In genomic region chr20:48737463-48738093, GRCh38 we compare ENCODE assay signal across 10 cellular contexts.
DNase-seq lines count a peak whose midpoint lies in the region; ATAC-seq, FAIRE-seq and TF ChIP-seq lines count a peak whose summit lies in the region.
"Had no signal": no experiment of that assay in that cellular context is flagged by ENCODE, and none has a peak within 500 bp of the region (broad histone marks: within the 10 kb centered on the region; RNA-seq: fewer than 3 reads in every experiment).

No MANE protein-coding gene starts in this region.

- no peak overlapping the region for H2AFZ ChIP-seq in H1 (ENCODE audit: low read length)

- intact Hi-C loops in activated CD4-positive, alpha-beta T cell treated with anti-CD3 and anti-CD28 coated beads for 36 hours (cut with DNase I, micrococcal nuclease) = loop anchor here in 1 of 2 experiments (2.0 to 5.0 kb wide), 2 partner anchors 23 to 45 kb away; no protein-coding TSS in a partner anchor
- intact Hi-C loops in activated B cell treated with CpG ODN at 0.5 μM for 24 hours (cut with micrococcal nuclease) = loop anchor here (1.0 to 2.0 kb wide), 2 partner anchors 15 to 23 kb away; no protein-coding TSS in a partner anchor

- CTCF ChIA-PET in activated CD4-positive, alpha-beta T cell treated with anti-CD3 and anti-CD28 coated beads for 36 hours (lab: Charles Lee) = interaction anchor here (0.6 to 2.2 kb wide), 3 partner anchors 13 to 148 kb away, joined by 6 to 8 read pairs (median 6); no protein-coding TSS in a partner anchor
- CTCF ChIA-PET in activated B cell treated with CpG ODN at 0.5 μM for 24 hours (lab: Charles Lee) (interaction anchor here (2.6 kb wide), 1 partner anchor 167 kb away, joined by 12 read pairs; no protein-coding TSS in a partner anchor), H1 (lab: Charles Lee; ENCODE audit: partially characterized antibody) (interaction anchor here (1.0 to 1.7 kb wide), 3 partner anchors 36 to 167 kb away, joined by 3 to 6 read pairs (median 4); no protein-coding TSS in a partner anchor)

- no peaks in the 10 kb centered on the region for H3K36me3 ChIP-seq in H1 (ENCODE audit: control insufficient read depth in 2 of 4, insufficient read depth in 4 of 4, low read length in 3 of 4)

- no peak for TF ChIP-seq RAD21 in H1 (IDR thresholded peaks at IDR 0.05 in 1 of 2, conservative IDR thresholded peaks at IDR 0.05 in 1 of 2; ENCODE audit: low read depth in 2 of 2, low read length in 2 of 2)

- no peak overlapping the region for H4K8ac ChIP-seq in H1 (ENCODE audit: extremely low read depth, insufficient read depth, low read length)

- peak overlapping the region; percentile 88 for H3K27ac Mint-ChIP-seq in activated CD4-positive, alpha-beta T cell treated with anti-CD3 and anti-CD28 coated beads for 36 hours
- H3K27ac Mint-ChIP-seq in activated B cell treated with CpG ODN at 0.5 μM for 24 hours = peak overlapping the region; percentile 83

- H3K14ac ChIP-seq in H1 (ENCODE audit: insufficient read length) = no peak overlapping the region

- no peaks in the 10 kb centered on the region for H3K27me3 Mint-ChIP-seq in activated CD4-positive, alpha-beta T cell treated with anti-CD3 and anti-CD28 coated beads for 36 hours
- H3K27me3 Mint-ChIP-seq in activated B cell treated with CpG ODN at 0.5 μM for 24 hours = no peaks in the 10 kb centered on the region

- peaks cover 0 to 3% (median 0%) of the 10 kb centered on the region in 4 experiments; a peak in 3 of 7 replicates for H3K4me1 ChIP-seq in H1 (replicated peaks in 1 of 4; ENCODE audit: control insufficient read depth in 3 of 4, insufficient read depth in 4 of 4, low read length in 3 of 4)

- peaks cover 28% of the 10 kb centered on the region for H3K36me3 Mint-ChIP-seq in activated CD4-positive, alpha-beta T cell treated with anti-CD3 and anti-CD28 coated beads for 36 hours (ENCODE audit: low read depth)
- H3K36me3 Mint-ChIP-seq in activated B cell treated with CpG ODN at 0.5 μM for 24 hours (ENCODE audit: low read depth) = peaks cover 67% of the 10 kb centered on the region

- H3K4me3 ChIP-seq in H1 (ENCODE audit: extremely low read depth in 1 of 4, insufficient read depth in 2 of 4, low read depth in 3 of 4, low read length in 4 of 4) = no peak overlapping the region

- H3K23ac ChIP-seq in H1 (ENCODE audit: insufficient read length) = no peak overlapping the region

- no peaks in the 10 kb centered on the region for H3K79me1 ChIP-seq in H1 (ENCODE audit: low read depth, low read length)

- H3K18ac ChIP-seq in H1 (ENCODE audit: extremely low read depth, low read length) = no peak overlapping the region

- H3K4me1 Mint-ChIP-seq in activated CD4-positive, alpha-beta T cell treated with anti-CD3 and anti-CD28 coated beads for 36 hours = peaks cover 41% of the 10 kb centered on the region
- peaks cover 59% of the 10 kb centered on the region for H3K4me1 Mint-ChIP-seq in activated B cell treated with CpG ODN at 0.5 μM for 24 hours

- TF ChIP-seq POLR2A in H1 (IDR thresholded peaks at IDR 0.05; ENCODE audit: control extremely low read depth in 1 of 2, low read depth in 2 of 2, low read length in 2 of 2) = no peak

- no peak overlapping the region for H2BK12ac ChIP-seq in H1 (ENCODE audit: low read depth, low read length)

- no peak overlapping the region for H4K91ac ChIP-seq in H1 (replicated peaks; ENCODE audit: insufficient read length, low read length)

- H3K4ac ChIP-seq in H1 (replicated peaks; ENCODE audit: insufficient read length, low read depth, low read length) = no peak overlapping the region

- no peak overlapping the region for H2BK15ac ChIP-seq in H1 (ENCODE audit: low read length)

- no peak for TF ChIP-seq EP300 in H1 (IDR thresholded peaks at IDR 0.05; ENCODE audit: borderline replicate concordance in 1 of 2, low read depth in 2 of 2, low read length in 2 of 2)

- no peaks in the 10 kb centered on the region for H3K79me2 ChIP-seq in H1 (ENCODE audit: control insufficient read depth in 1 of 2, insufficient read depth in 2 of 2, low read length in 2 of 2)

- no peaks in the 10 kb centered on the region for H3K9me3 ChIP-seq in H1 (ENCODE audit: insufficient read depth in 2 of 2, low read depth in 1 of 2, low read length in 1 of 2)

- TF ChIP-seq CTCF in activated B cell treated with CpG ODN at 0.5 μM for 24 hours (IDR thresholded peaks at IDR 0.05) = no peak
- no peak for TF ChIP-seq CTCF in H1 (IDR thresholded peaks at IDR 0.05; ENCODE audit: control extremely low read depth in 1 of 3, insufficient read depth in 1 of 3, low read depth in 1 of 3, low read length in 3 of 3)

- no peak overlapping the region for H2BK5ac ChIP-seq in H1 (ENCODE audit: low read depth, low read length)

- no peak overlapping the region for H4K5ac ChIP-seq in H1 (ENCODE audit: insufficient read length, low read depth, low read length)

- H3K56ac ChIP-seq in H1 (replicated peaks; ENCODE audit: insufficient read length, low read depth, low read length) = no peak overlapping the region

- H2BK120ac ChIP-seq in H1 (replicated peaks; ENCODE audit: low read depth, low read length) = no peak overlapping the region

- no peak for FAIRE-seq in H1 (lab: Jason Lieb, UNC)
- FAIRE-seq: A204.1 had no signal

- H3K4me3 Mint-ChIP-seq in activated CD4-positive, alpha-beta T cell treated with anti-CD3 and anti-CD28 coated beads for 36 hours = no peak overlapping the region
- no peak overlapping the region for H3K4me3 Mint-ChIP-seq in activated B cell treated with CpG ODN at 0.5 μM for 24 hours

- no peak overlapping the region for H2AK5ac ChIP-seq in H1 (ENCODE audit: low read depth, low read length)

- no peak for DNase-seq in activated CD4-positive, alpha-beta T cell treated with anti-CD3 and anti-CD28 coated beads for 36 hours
- no peak for DNase-seq in activated CD4-positive, alpha-beta T cell treated with anti-CD3 and anti-CD28 coated beads, Interleukin-2, amount 50 U/mL, for 48 hours
- DNase-seq in activated B cell treated with CpG ODN at 0.5 μM for 24 hours (no peak), H1 (ENCODE audit: low read depth in 1 of 2, low spot score in 2 of 2) (no peak), occipital lobe (lab: John Stamatoyannopoulos, UW) (peak; percentile 45), glomerular visceral epithelial cell (ENCODE audit: extremely low spot score) (no peak), A172 (ENCODE audit: low spot score) (no peak), COLO829 (ENCODE audit: low spot score) (no peak)
- DNase-seq: erythroblast had no signal

- H2BK20ac ChIP-seq in H1 (ENCODE audit: low read length) = no peak overlapping the region

- H3K27ac ChIP-seq in H1 (ENCODE audit: low read depth, low read length) = no peak overlapping the region

- H3K27me3 ChIP-seq in H1 (replicated peaks in 1 of 4; ENCODE audit: control insufficient read depth in 3 of 4, extremely low read depth in 1 of 4, insufficient read depth in 3 of 4, low read length in 3 of 4) = no peaks in the 10 kb centered on the region

- H3K4me2 ChIP-seq in H1 (ENCODE audit: insufficient read depth in 1 of 2, low read depth in 2 of 2, low read length in 2 of 2) = no peak overlapping the region

- H3K9ac ChIP-seq in H1 (replicated peaks in 1 of 4; ENCODE audit: extremely low read depth in 1 of 4, low read depth in 3 of 4, low read length in 3 of 4) = no peak overlapping the region

- 86% methylated on average over 8 of the region's 8 CpGs; no CpG with 5 or more reads in 1 of the 2 experiments for WGBS in H1 (ENCODE audit: extremely low coverage in 1 of 2, insufficient coverage in 1 of 2, insufficient read length in 1 of 2, insufficient replicate concordance in 2 of 2, low coverage in 1 of 2, low lambda C conversion rate in 2 of 2, missing lambda C conversion rate in 1 of 2), 2 experiments

- no peaks in the 10 kb centered on the region for H3K9me3 Mint-ChIP-seq in activated CD4-positive, alpha-beta T cell treated with anti-CD3 and anti-CD28 coated beads for 36 hours (ENCODE audit: low read depth)
- H3K9me3 Mint-ChIP-seq in activated B cell treated with CpG ODN at 0.5 μM for 24 hours = no peaks in the 10 kb centered on the region

- no peak for ATAC-seq in activated CD4-positive, alpha-beta T cell treated with anti-CD3 and anti-CD28 coated beads for 36 hours
- ATAC-seq in activated B cell treated with CpG ODN at 0.5 μM for 24 hours (ENCODE audit: low read depth) = no peak

- no peaks in the 10 kb centered on the region for H3K23me2 ChIP-seq in H1 (ENCODE audit: low read depth, low read length)

- no peaks in the 10 kb centered on the region for H4K20me1 ChIP-seq in H1 (replicated peaks in 1 of 2; ENCODE audit: control insufficient read depth in 1 of 2, insufficient read depth in 2 of 2, low read length in 2 of 2)

- POLR2A ChIA-PET in activated CD4-positive, alpha-beta T cell treated with anti-CD3 and anti-CD28 coated beads for 36 hours (lab: Charles Lee) = no interaction called here
- POLR2A ChIA-PET in activated B cell treated with CpG ODN at 0.5 μM for 24 hours (lab: Charles Lee) (interaction anchor here (0.7 to 2.0 kb wide), 8 partner anchors 13 to 184 kb away, joined by 3 to 18 read pairs (median 4); no protein-coding TSS in a partner anchor), H1 (lab: Charles Lee; ENCODE audit: partially characterized antibody) (interaction anchor here (1.2 to 1.6 kb wide), 3 partner anchors 11 to 16 kb away, joined by 3 to 7 read pairs (median 4); no protein-coding TSS in a partner anchor)

TF ChIP-seq in H1, 55 proteins besides CTCF, POLR2A, EP300 and RAD21:
- TF ChIP-seq USF2 (IDR thresholded peaks at IDR 0.05; ENCODE audit: low read length) = peak; percentile 56
- no peak for TF ChIP-seq SRF (IDR thresholded peaks at IDR 0.05; ENCODE audit: low read depth, low read length)
